Comparison of ENCODE assay signal across 8 cellular contexts in the genomic region with DNA sequence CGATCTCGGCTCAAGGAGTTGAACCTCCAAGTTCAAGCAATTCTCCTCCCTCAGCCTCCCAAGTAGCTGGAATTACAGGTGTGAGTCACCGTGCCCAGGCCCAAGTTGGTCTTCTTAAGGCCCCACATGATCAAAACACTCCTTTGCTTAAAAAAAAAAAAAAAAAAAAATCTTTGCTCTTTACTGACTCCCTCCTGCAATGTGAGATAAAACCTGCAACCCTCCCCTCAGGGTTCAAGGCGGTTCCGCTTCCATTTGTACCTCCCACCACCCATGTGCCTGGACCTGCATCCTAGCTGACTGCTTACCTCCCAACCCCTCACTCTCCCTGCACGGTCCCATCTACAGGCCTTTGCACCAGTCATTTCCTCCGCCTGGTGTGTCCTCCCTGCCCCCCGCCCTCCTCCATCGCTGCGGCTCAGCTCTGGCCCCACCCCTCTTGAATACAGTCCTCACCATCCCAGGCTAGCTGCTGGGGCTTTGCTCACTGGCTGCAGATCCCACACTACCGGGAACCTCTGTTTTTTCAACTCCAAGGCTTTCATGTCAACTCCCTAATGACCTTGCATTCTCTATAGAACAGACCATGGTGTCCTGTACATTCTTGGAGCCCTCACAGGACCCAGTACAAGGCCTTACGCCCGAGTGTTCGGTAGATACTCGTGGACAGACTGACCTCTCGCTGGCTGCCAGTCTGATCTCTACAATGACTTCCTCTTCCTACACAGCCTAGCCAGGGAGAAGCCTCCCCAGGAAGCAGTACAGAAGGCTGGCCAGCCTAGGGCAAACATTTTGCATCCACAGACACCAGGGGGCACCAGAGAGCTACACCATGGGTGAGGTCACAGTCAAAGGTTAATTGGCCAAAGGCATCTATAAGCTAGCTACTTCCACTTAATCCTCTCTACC. TPM values are rescaled to one million over a fixed set of nuclear protein-coding genes. Genes with fewer than 3 reads are reported as not detected.
DNase-seq lines count a peak whose midpoint lies in the region; ATAC-seq and TF ChIP-seq lines count a peak whose summit lies in the region.

No MANE protein-coding gene starts in this region.

- H3K27ac Mint-ChIP-seq in activated T-helper 2 cell treated with anti-CD3 and anti-CD28 coated beads, Interferon-gamma antibody, Interleukin-2, Interleukin-4, amounts not matched to agents 10 μg/mL and 5 μg/mL and 100 μg/mL, durations not matched to agents 14 hours and 24 hours and 36 hours, result peak overlapping the region; percentile 84
- H3K27ac Mint-ChIP-seq in neural crest cell (ENCODE audit: unreplicated experiment), result peak overlapping the region; percentile 86

- H3K4me1 Mint-ChIP-seq in activated T-helper 2 cell treated with anti-CD3 and anti-CD28 coated beads, Interferon-gamma antibody, Interleukin-2, Interleukin-4, amounts not matched to agents 10 μg/mL and 5 μg/mL and 100 μg/mL, durations not matched to agents 14 hours and 24 hours and 36 hours (ENCODE audit: low read depth), result peaks cover 37% of the 10 kb centered on the region
- H3K4me1 Mint-ChIP-seq in neural crest cell, result peaks cover 27% of the 10 kb centered on the region

- TF ChIP-seq CTCF in GM12874 (IDR thresholded peaks at IDR 0.05; ENCODE audit: insufficient read depth, low read depth, low read length) (peak; percentile 84), LNCAP (IDR thresholded peaks at IDR 0.05) (peak; percentile 86), RWPE2 (IDR thresholded peaks at IDR 0.05; ENCODE audit: poor library complexity, severe bottlenecking) (peak; percentile 98), fibroblast of villous mesenchyme (IDR thresholded peaks at IDR 0.05; ENCODE audit: insufficient read depth, low read depth, low read length) (peak; percentile 91), neural crest cell (conservative IDR thresholded peaks at IDR 0.05) (peak; percentile 98), stomach (IDR thresholded peaks at IDR 0.05) (peak in 5 of 7 experiments; percentile 78 to 98 (median 89))

- peaks cover 29% of the 10 kb centered on the region for H3K4me1 ChIP-seq in RWPE2 (ENCODE audit: insufficient read depth, poor library complexity, severe bottlenecking)
- peaks cover 57 to 92% (median 80%) of the 10 kb centered on the region in 4 donors for H3K4me1 ChIP-seq in stomach

- H3K36me3 Mint-ChIP-seq in activated T-helper 2 cell treated with anti-CD3 and anti-CD28 coated beads, Interferon-gamma antibody, Interleukin-2, Interleukin-4, amounts not matched to agents 10 μg/mL and 5 μg/mL and 100 μg/mL, durations not matched to agents 14 hours and 24 hours and 36 hours (ENCODE audit: low read depth), result peaks cover 77% of the 10 kb centered on the region
- peaks cover 10% of the 10 kb centered on the region for H3K36me3 Mint-ChIP-seq in neural crest cell (ENCODE audit: low read depth)

- H3K27me3 Mint-ChIP-seq in activated T-helper 2 cell treated with anti-CD3 and anti-CD28 coated beads, Interferon-gamma antibody, Interleukin-2, Interleukin-4, amounts not matched to agents 10 μg/mL and 5 μg/mL and 100 μg/mL, durations not matched to agents 14 hours and 24 hours and 36 hours (ENCODE audit: low read depth), result no peaks in the 10 kb centered on the region
- no peaks in the 10 kb centered on the region for H3K27me3 Mint-ChIP-seq in neural crest cell (ENCODE audit: low read depth)

- intact Hi-C loops in activated T-helper 2 cell treated with anti-CD3 and anti-CD28 coated beads, Interferon-gamma antibody, Interleukin-2, Interleukin-4, amounts not matched to agents 10 μg/mL and 5 μg/mL and 100 μg/mL, durations not matched to agents 14 hours and 24 hours and 36 hours (cut with micrococcal nuclease), result loop anchor here (1.0 to 5.0 kb wide), 5 partner anchors 28 to 139 kb away; no protein-coding TSS in a partner anchor
- intact Hi-C loops in stomach (cut with DNase I; ENCODE audit: low total_unique reads), result no loop called here

- H3K27ac ChIP-seq in RWPE2 (ENCODE audit: poor library complexity, severe bottlenecking), result peak overlapping the region; percentile 89
- peak overlapping the region; percentile 64 to 93 (median 88) for H3K27ac ChIP-seq in stomach

- TF ChIP-seq EP300 in stomach (IDR thresholded peaks at IDR 0.05), result no peak

- TF ChIP-seq POLR2A in stomach (IDR thresholded peaks at IDR 0.05), result no peak

- H3K4me3 ChIP-seq in RWPE2 (ENCODE audit: severe bottlenecking), result no peak overlapping the region
- H3K4me3 ChIP-seq in fibroblast of villous mesenchyme (ENCODE audit: low read depth, low read length), result no peak overlapping the region
- H3K4me3 ChIP-seq in stomach, result no peak overlapping the region

- no peaks in the 10 kb centered on the region for H3K27me3 ChIP-seq in RWPE2 (ENCODE audit: insufficient read depth, poor library complexity, severe bottlenecking)
- H3K27me3 ChIP-seq in stomach, result no peaks in the 10 kb centered on the region

- peak; percentile 78 for DNase-seq in RWPE2 (ENCODE audit: low spot score)
- DNase-seq in activated T-helper 2 cell treated with anti-CD3 and anti-CD28 coated beads, Interferon-gamma antibody, Interleukin-2, Interleukin-4, amounts not matched to agents 10 μg/mL and 5 μg/mL and 100 μg/mL, durations not matched to agents 14 hours and 24 hours and 36 hours (ENCODE audit: low spot score), result peak; percentile 77
- DNase-seq in fibroblast of villous mesenchyme (ENCODE audit: low read depth), result peak; percentile 84
- DNase-seq in neural crest cell (ENCODE audit: low read depth, low spot score), result peak; percentile 94
- peak; percentile 91 for DNase-seq in stomach

- no peaks in the 10 kb centered on the region for H3K9me3 Mint-ChIP-seq in activated T-helper 2 cell treated with anti-CD3 and anti-CD28 coated beads, Interferon-gamma antibody, Interleukin-2, Interleukin-4, amounts not matched to agents 10 μg/mL and 5 μg/mL and 100 μg/mL, durations not matched to agents 14 hours and 24 hours and 36 hours
- H3K9me3 Mint-ChIP-seq in neural crest cell, result no peaks in the 10 kb centered on the region

- no peak overlapping the region for H3K4me3 Mint-ChIP-seq in activated T-helper 2 cell treated with anti-CD3 and anti-CD28 coated beads, Interferon-gamma antibody, Interleukin-2, Interleukin-4, amounts not matched to agents 10 μg/mL and 5 μg/mL and 100 μg/mL, durations not matched to agents 14 hours and 24 hours and 36 hours (ENCODE audit: low read depth)
- H3K4me3 Mint-ChIP-seq in neural crest cell, result peak overlapping the region; percentile 28

- ATAC-seq in RWPE2 (ENCODE audit: low read depth) (peak; percentile 40), HG03457 (IDR thresholded peaks at IDR 0.05; ENCODE audit: unreplicated experiment) (no peak)

- 46 to 52% (median 48%) methylated on average over 16 of the region's 16 CpGs for WGBS in stomach, 5 donors

- H3K9me3 ChIP-seq in RWPE2 (ENCODE audit: severe bottlenecking) (no peaks in the 10 kb centered on the region), stomach (no peaks in the 10 kb centered on the region)

- peaks cover 94% of the 10 kb centered on the region for H3K36me3 ChIP-seq in RWPE2 (ENCODE audit: low read depth)
- H3K36me3 ChIP-seq in stomach, result peaks cover 41 to 79% (median 78%) of the 10 kb centered on the region in 4 donors

RNA-seq across cellular contexts. Expression of gene PNMA1, which starts 14.2 kb away (rescaled TPM):
- total RNA-seq in activated T-helper 2 cell treated with anti-CD3 and anti-CD28 coated beads, Interferon-gamma antibody, Interleukin-2, Interleukin-4, amounts not matched to agents 10 μg/mL and 5 μg/mL and 100 μg/mL, durations not matched to agents 14 hours and 24 hours and 36 hours, result 30.1 and 32.1 TPM in 2 replicates
- total RNA-seq in fibroblast of villous mesenchyme (29.6 and 31.1 TPM in 2 replicates), neural crest cell (94.4 and 97.4 TPM in 2 replicates), stomach (10 to 100 TPM; 17.9 to 42.3 (median 19.3) TPM)
- polyA plus RNA-seq in stomach, result 10 to 100 TPM; 13.9 to 17.1 (median 15.6) TPM
